ENCODE assay signal across 1 cellular context in genomic region chr1:246221390-246222240, GRCh38.
TF ChIP-seq lines count a peak whose summit lies in the region.

No MANE protein-coding gene starts in this region.

TF ChIP-seq in H1, 55 proteins besides CTCF, POLR2A, EP300 and RAD21:
- no peak for TF ChIP-seq SUZ12 (IDR thresholded peaks at IDR 0.05; ENCODE audit: low read length)
- TF ChIP-seq SRF (IDR thresholded peaks at IDR 0.05; ENCODE audit: low read depth, low read length), result no peak
- TF ChIP-seq TCF12 (IDR thresholded peaks at IDR 0.05; ENCODE audit: low read depth, low read length), result no peak
- TF ChIP-seq JUND (IDR thresholded peaks at IDR 0.05; ENCODE audit: low read length), result no peak
- TF ChIP-seq ATF3 (IDR thresholded peaks at IDR 0.05; ENCODE audit: insufficient read depth, low read depth, low read length), result no peak
- no peak for TF ChIP-seq CHD1 (IDR thresholded peaks at IDR 0.05; ENCODE audit: low read depth, low read length)
- TF ChIP-seq NRF1 (IDR thresholded peaks at IDR 0.05; ENCODE audit: low read depth, low read length), result no peak
- TF ChIP-seq ATF2 (IDR thresholded peaks at IDR 0.05; ENCODE audit: low read length), result no peak
- TF ChIP-seq KDM1A (IDR thresholded peaks at IDR 0.05; ENCODE audit: borderline replicate concordance, low read length), result no peak
- no peak for TF ChIP-seq PHF8 (conservative IDR thresholded peaks at IDR 0.05; ENCODE audit: low read depth, low read length)
- TF ChIP-seq SP1 (IDR thresholded peaks at IDR 0.05; ENCODE audit: low read depth, low read length), result no peak
- TF ChIP-seq E2F6 (IDR thresholded peaks at IDR 0.05), result no peak
- no peak for TF ChIP-seq CHD2 (IDR thresholded peaks at IDR 0.05; ENCODE audit: low read length)
- TF ChIP-seq TAF7 (optimal IDR thresholded peaks at IDR 0.05; ENCODE audit: borderline replicate concordance, low read depth, low read length), result no peak
- no peak for TF ChIP-seq SP2 (IDR thresholded peaks at IDR 0.05; ENCODE audit: low read length)
- TF ChIP-seq TEAD4 (IDR thresholded peaks at IDR 0.05; ENCODE audit: low read depth, low read length), result no peak
